In the genomic region with DNA sequence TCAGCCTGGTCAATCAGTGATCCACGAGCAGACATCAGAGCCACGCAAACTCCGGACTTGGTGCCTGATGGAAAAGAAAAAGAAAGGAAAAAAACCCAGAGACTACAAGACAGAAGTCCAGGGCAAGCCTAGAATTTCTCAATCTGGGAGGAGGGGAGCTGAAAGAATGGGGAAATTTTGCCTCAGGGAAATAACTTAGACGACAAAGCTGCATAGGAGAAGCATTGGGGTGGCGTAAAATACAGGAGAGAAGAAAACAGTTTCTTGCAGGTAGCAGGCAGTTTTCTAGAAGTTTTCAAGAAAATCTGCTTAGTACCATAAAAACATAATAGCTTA, we compare ENCODE assay signal across 1 cellular context.
TF ChIP-seq lines count a peak whose summit lies in the region.

No MANE protein-coding gene starts in this region.

TF ChIP-seq in HCT116, 20 proteins besides CTCF, POLR2A, EP300 and RAD21:
- TF ChIP-seq, protein P1, sequence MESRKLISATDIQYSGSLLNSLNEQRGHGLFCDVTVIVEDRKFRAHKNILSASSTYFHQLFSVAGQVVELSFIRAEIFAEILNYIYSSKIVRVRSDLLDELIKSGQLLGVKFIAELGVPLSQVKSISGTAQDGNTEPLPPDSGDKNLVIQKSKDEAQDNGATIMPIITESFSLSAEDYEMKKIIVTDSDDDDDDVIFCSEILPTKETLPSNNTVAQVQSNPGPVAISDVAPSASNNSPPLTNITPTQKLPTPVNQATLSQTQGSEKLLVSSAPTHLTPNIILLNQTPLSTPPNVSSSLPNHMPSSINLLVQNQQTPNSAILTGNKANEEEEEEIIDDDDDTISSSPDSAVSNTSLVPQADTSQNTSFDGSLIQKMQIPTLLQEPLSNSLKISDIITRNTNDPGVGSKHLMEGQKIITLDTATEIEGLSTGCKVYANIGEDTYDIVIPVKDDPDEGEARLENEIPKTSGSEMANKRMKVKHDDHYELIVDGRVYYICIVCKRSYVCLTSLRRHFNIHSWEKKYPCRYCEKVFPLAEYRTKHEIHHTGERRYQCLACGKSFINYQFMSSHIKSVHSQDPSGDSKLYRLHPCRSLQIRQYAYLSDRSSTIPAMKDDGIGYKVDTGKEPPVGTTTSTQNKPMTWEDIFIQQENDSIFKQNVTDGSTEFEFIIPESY (IDR thresholded peaks at IDR 0.05; ENCODE audit: extremely low read depth, insufficient replicate concordance, low read length), result no peak
- TF ChIP-seq YY1 (IDR thresholded peaks at IDR 0.05; ENCODE audit: extremely low read depth, insufficient replicate concordance, low read depth, low read length), result no peak
- no peak for TF ChIP-seq FOSL1 (IDR thresholded peaks at IDR 0.05; ENCODE audit: low read depth)
- TF ChIP-seq SRF (IDR thresholded peaks at IDR 0.05; ENCODE audit: low read depth), result no peak
- TF ChIP-seq, protein P2, sequence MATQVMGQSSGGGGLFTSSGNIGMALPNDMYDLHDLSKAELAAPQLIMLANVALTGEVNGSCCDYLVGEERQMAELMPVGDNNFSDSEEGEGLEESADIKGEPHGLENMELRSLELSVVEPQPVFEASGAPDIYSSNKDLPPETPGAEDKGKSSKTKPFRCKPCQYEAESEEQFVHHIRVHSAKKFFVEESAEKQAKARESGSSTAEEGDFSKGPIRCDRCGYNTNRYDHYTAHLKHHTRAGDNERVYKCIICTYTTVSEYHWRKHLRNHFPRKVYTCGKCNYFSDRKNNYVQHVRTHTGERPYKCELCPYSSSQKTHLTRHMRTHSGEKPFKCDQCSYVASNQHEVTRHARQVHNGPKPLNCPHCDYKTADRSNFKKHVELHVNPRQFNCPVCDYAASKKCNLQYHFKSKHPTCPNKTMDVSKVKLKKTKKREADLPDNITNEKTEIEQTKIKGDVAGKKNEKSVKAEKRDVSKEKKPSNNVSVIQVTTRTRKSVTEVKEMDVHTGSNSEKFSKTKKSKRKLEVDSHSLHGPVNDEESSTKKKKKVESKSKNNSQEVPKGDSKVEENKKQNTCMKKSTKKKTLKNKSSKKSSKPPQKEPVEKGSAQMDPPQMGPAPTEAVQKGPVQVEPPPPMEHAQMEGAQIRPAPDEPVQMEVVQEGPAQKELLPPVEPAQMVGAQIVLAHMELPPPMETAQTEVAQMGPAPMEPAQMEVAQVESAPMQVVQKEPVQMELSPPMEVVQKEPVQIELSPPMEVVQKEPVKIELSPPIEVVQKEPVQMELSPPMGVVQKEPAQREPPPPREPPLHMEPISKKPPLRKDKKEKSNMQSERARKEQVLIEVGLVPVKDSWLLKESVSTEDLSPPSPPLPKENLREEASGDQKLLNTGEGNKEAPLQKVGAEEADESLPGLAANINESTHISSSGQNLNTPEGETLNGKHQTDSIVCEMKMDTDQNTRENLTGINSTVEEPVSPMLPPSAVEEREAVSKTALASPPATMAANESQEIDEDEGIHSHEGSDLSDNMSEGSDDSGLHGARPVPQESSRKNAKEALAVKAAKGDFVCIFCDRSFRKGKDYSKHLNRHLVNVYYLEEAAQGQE (IDR thresholded peaks at IDR 0.05; ENCODE audit: low read depth), result no peak
- TF ChIP-seq CEBPB (IDR thresholded peaks at IDR 0.05; ENCODE audit: low read depth), result no peak
